Comparison of ENCODE assay signal across 11 cellular contexts in genomic region chr4:102311407-102311806, GRCh38.
"Had no signal": no experiment of that assay in that cellular context is flagged by ENCODE, and none has a peak within 500 bp of the region (broad histone marks: within the 10 kb centered on the region; RNA-seq: fewer than 3 reads in every experiment).

No MANE protein-coding gene starts in this region.

- H3K9ac ChIP-seq: GM23248 had no signal

- H3K36me3 ChIP-seq: HAP-1 had no signal

- H2AFZ ChIP-seq: GM23248, GM23338 had no signal

- H3K4me2 ChIP-seq: GM23338 had no signal

- DNase-seq: GM23248, GOT3, H7, H9, HCEC 1CT, HFFc6 had no signal

- H3K4me1 ChIP-seq: HAP-1 had no signal

- H3K4me3 Mint-ChIP-seq: GM23338, H9, HFFc6 had no signal

- ATAC-seq: GM23338, HCT116 had no signal

- H3K27ac ChIP-seq: GM23248 had no signal

- H3K9me3 Mint-ChIP-seq: GM23338, H9, HFFc6 had no signal

- FAIRE-seq: H1, H54 had no signal

- H3K27ac Mint-ChIP-seq: H9, HFFc6 had no signal

- H3K4me3 ChIP-seq: GM23248, GM23338, HAP-1 had no signal

- H3K9me3 ChIP-seq: HAP-1 had no signal
